In the genomic region with DNA sequence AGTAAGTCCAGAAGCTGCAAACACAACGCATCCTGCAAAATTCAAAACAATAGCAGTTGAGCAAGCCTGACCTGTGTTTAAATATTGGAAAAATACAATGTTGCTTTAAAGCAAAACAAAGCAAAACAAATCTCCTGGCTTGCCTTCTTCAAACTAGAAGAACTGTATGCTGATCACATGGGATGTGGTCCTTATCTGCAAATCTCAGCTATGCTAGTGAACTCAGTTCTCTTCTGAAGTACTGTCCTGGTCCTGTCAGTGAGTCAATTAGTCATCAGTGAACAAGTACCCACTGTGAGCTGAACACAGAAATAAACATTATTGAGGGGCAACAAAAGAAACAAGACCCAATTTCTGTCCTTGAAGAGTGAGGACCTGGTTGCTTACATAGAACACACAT, we compare ENCODE assay signal across 17 cellular contexts.
"Had no signal": no experiment of that assay in that cellular context is flagged by ENCODE, and none has a peak within 500 bp of the region (broad histone marks: within the 10 kb centered on the region; RNA-seq: fewer than 3 reads in every experiment).

No MANE protein-coding gene starts in this region.

- H3K4me1 ChIP-seq: Peyer's patch, SJCRH30 had no signal

- H3K4me2 ChIP-seq: PC-9 had no signal

- H3K27me3 ChIP-seq: MG63, Peyer's patch, SJCRH30 had no signal

- ATAC-seq: Right ventricle myocardium inferior, SK-N-SH treated with all-trans-retinoic acid at 6 μM for 48 hours, T-helper 17 cell had no signal

- H3K9me3 ChIP-seq: MG63, Peyer's patch, SJCRH30 had no signal

- H3K27ac ChIP-seq: PC-9, Peyer's patch, SJCRH30 had no signal

- H3K4me3 ChIP-seq: MG63, PC-9, Peyer's patch, SJCRH30 had no signal

- H3K36me3 ChIP-seq: MG63, Peyer's patch, SJCRH30 had no signal

- DNase-seq: IMR-90; Karpas-422; KG1; MG63; NCI-H187; NCI-H2107; NCI-H2227 treated with DMSO at 0.1 percent for 48 hours; NCI-H524; NCI-H526 treated with DMSO at 0.1 percent for 48 hours; NK-92 treated with Interleukin-12 subunit alpha and Interleukin-12 subunit beta, amount 100 ng/mL, for 24 hours; PC-9; Peyer's patch; SJCRH30; T-helper 1 cell; T-helper 17 cell had no signal
